Comparison of ENCODE assay signal across 1 cellular context in genomic region chr10:100341953-100342626, GRCh38.
TF ChIP-seq lines count a peak whose summit lies in the region.

No MANE protein-coding gene starts in this region.

TF ChIP-seq in HEK293, 187 proteins besides CTCF, POLR2A, EP300 and RAD21 (continued from another document and continues in another):
- TF ChIP-seq ZBTB21 (tag by site-specific recombination; IDR thresholded peaks at IDR 0.05) (no peak), ZNF549 (tag by site-specific recombination; IDR thresholded peaks at IDR 0.05) (no peak), ZNF548 (tag by site-specific recombination; IDR thresholded peaks at IDR 0.05) (no peak), ZNF146 (tag by site-specific recombination; IDR thresholded peaks at IDR 0.05) (no peak), ZNF843 (tag by site-specific recombination; IDR thresholded peaks at IDR 0.05) (no peak), REST (tag by site-specific recombination; IDR thresholded peaks at IDR 0.05) (peak; percentile 34; the same call in 1 of the 2 replicates), MZF1 (tag by site-specific recombination; IDR thresholded peaks at IDR 0.05; ENCODE audit: borderline replicate concordance) (no peak), ZNF514 (tag by site-specific recombination; IDR thresholded peaks at IDR 0.05) (no peak), HOXD13 (CRISPR knock-in tag; IDR thresholded peaks at IDR 0.05; ENCODE audit: borderline replicate concordance) (no peak), ZNF660 (tag by site-specific recombination; IDR thresholded peaks at IDR 0.05) (no peak), ZNF292 (tag by site-specific recombination; IDR thresholded peaks at IDR 0.05; ENCODE audit: borderline replicate concordance, low read depth) (no peak), ZSCAN5A (tag by site-specific recombination; IDR thresholded peaks at IDR 0.05) (no peak), ZBTB7A (tag by site-specific recombination; IDR thresholded peaks at IDR 0.05; ENCODE audit: low read depth) (no peak), ZBTB17 (tag by site-specific recombination; IDR thresholded peaks at IDR 0.05) (peak; percentile 56), ZNF114 (tag by site-specific recombination; IDR thresholded peaks at IDR 0.05) (no peak), ZNF280D (tag by site-specific recombination; IDR thresholded peaks at IDR 0.05) (no peak), ZNF223 (tag by site-specific recombination; IDR thresholded peaks at IDR 0.05) (no peak), ZNF623 (tag by site-specific recombination; IDR thresholded peaks at IDR 0.05) (no peak), ZIC2 (tag by site-specific recombination; IDR thresholded peaks at IDR 0.05) (peak; percentile 23; the same call in 1 of the 2 replicates), ZFP37 (tag by site-specific recombination; IDR thresholded peaks at IDR 0.05) (no peak), MYNN (tag by site-specific recombination; IDR thresholded peaks at IDR 0.05; ENCODE audit: borderline replicate concordance) (no peak), ZFP69B (tag by site-specific recombination; IDR thresholded peaks at IDR 0.05) (peak; percentile 32; the same call in 1 of the 2 replicates), ZEB2 (tag by site-specific recombination; IDR thresholded peaks at IDR 0.05) (no peak), ZFP41 (tag by site-specific recombination; IDR thresholded peaks at IDR 0.05; ENCODE audit: borderline replicate concordance) (no peak), ZNF132 (tag by site-specific recombination; IDR thresholded peaks at IDR 0.05; ENCODE audit: borderline replicate concordance) (no peak), ZNF341 (tag by site-specific recombination; IDR thresholded peaks at IDR 0.05; ENCODE audit: low read depth) (peak; percentile 65), KLF9 (tag by site-specific recombination; IDR thresholded peaks at IDR 0.05; ENCODE audit: low read depth) (no peak), ZSCAN23 (tag by site-specific recombination; IDR thresholded peaks at IDR 0.05) (no peak), YY2 (tag by site-specific recombination; IDR thresholded peaks at IDR 0.05) (no peak), ZNF626 (tag by site-specific recombination; IDR thresholded peaks at IDR 0.05) (no peak), ZBTB20 (tag by site-specific recombination; IDR thresholded peaks at IDR 0.05) (peak; percentile 88), GFI1B (tag by site-specific recombination; IDR thresholded peaks at IDR 0.05) (no peak), GLIS1 (tag by site-specific recombination; IDR thresholded peaks at IDR 0.05) (no peak), RBAK (tag by site-specific recombination; IDR thresholded peaks at IDR 0.05) (no peak), ZNF366 (tag by site-specific recombination; conservative IDR thresholded peaks at IDR 0.05) (peak; percentile 76), ZNF544 (tag by site-specific recombination; IDR thresholded peaks at IDR 0.05) (no peak), ZNF473 (tag by site-specific recombination; IDR thresholded peaks at IDR 0.05) (no peak), ZSCAN30 (tag by site-specific recombination; IDR thresholded peaks at IDR 0.05) (0 out of 2 replicates have a peak, but pooled peaks have one; percentile 35), ZNF169 (tag by site-specific recombination; IDR thresholded peaks at IDR 0.05) (no peak), ZNF391 (tag by site-specific recombination; IDR thresholded peaks at IDR 0.05; ENCODE audit: borderline replicate concordance, low read depth) (no peak), TRIM28 (IDR thresholded peaks at IDR 0.05; ENCODE audit: borderline replicate concordance, low read length) (no peak), ZNF121 (tag by site-specific recombination; IDR thresholded peaks at IDR 0.05) (no peak), YY1 (tag by site-specific recombination; IDR thresholded peaks at IDR 0.05) (no peak)
- TF ChIP-seq, protein P1, sequence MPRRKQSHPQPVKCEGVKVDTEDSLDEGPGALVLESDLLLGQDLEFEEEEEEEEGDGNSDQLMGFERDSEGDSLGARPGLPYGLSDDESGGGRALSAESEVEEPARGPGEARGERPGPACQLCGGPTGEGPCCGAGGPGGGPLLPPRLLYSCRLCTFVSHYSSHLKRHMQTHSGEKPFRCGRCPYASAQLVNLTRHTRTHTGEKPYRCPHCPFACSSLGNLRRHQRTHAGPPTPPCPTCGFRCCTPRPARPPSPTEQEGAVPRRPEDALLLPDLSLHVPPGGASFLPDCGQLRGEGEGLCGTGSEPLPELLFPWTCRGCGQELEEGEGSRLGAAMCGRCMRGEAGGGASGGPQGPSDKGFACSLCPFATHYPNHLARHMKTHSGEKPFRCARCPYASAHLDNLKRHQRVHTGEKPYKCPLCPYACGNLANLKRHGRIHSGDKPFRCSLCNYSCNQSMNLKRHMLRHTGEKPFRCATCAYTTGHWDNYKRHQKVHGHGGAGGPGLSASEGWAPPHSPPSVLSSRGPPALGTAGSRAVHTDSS (tag by site-specific recombination; IDR thresholded peaks at IDR 0.05) = no peak
- TF ChIP-seq, protein P2, sequence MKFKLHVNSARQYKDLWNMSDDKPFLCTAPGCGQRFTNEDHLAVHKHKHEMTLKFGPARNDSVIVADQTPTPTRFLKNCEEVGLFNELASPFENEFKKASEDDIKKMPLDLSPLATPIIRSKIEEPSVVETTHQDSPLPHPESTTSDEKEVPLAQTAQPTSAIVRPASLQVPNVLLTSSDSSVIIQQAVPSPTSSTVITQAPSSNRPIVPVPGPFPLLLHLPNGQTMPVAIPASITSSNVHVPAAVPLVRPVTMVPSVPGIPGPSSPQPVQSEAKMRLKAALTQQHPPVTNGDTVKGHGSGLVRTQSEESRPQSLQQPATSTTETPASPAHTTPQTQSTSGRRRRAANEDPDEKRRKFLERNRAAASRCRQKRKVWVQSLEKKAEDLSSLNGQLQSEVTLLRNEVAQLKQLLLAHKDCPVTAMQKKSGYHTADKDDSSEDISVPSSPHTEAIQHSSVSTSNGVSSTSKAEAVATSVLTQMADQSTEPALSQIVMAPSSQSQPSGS (tag by site-specific recombination; IDR thresholded peaks at IDR 0.05; ENCODE audit: low read depth) = no peak
- TF ChIP-seq, protein P3, sequence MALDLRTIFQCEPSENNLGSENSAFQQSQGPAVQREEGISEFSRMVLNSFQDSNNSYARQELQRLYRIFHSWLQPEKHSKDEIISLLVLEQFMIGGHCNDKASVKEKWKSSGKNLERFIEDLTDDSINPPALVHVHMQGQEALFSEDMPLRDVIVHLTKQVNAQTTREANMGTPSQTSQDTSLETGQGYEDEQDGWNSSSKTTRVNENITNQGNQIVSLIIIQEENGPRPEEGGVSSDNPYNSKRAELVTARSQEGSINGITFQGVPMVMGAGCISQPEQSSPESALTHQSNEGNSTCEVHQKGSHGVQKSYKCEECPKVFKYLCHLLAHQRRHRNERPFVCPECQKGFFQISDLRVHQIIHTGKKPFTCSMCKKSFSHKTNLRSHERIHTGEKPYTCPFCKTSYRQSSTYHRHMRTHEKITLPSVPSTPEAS (tag by site-specific recombination; IDR thresholded peaks at IDR 0.05) = peak; percentile 79
- TF ChIP-seq, protein P4, sequence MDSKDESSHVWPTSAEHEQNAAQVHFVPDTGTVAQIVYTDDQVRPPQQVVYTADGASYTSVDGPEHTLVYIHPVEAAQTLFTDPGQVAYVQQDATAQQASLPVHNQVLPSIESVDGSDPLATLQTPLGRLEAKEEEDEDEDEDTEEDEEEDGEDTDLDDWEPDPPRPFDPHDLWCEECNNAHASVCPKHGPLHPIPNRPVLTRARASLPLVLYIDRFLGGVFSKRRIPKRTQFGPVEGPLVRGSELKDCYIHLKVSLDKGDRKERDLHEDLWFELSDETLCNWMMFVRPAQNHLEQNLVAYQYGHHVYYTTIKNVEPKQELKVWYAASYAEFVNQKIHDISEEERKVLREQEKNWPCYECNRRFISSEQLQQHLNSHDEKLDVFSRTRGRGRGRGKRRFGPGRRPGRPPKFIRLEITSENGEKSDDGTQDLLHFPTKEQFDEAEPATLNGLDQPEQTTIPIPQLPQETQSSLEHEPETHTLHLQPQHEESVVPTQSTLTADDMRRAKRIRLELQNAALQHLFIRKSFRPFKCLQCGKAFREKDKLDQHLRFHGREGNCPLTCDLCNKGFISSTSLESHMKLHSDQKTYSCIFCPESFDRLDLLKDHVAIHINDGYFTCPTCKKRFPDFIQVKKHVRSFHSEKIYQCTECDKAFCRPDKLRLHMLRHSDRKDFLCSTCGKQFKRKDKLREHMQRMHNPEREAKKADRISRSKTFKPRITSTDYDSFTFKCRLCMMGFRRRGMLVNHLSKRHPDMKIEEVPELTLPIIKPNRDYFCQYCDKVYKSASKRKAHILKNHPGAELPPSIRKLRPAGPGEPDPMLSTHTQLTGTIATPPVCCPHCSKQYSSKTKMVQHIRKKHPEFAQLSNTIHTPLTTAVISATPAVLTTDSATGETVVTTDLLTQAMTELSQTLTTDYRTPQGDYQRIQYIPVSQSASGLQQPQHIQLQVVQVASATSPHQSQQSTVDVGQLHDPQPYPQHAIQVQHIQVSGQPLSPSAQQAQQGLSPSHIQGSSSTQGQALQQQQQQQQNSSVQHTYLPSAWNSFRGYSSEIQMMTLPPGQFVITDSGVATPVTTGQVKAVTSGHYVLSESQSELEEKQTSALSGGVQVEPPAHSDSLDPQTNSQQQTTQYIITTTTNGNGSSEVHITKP (tag by site-specific recombination; IDR thresholded peaks at IDR 0.05) = peak; percentile 52
- TF ChIP-seq, protein P5, sequence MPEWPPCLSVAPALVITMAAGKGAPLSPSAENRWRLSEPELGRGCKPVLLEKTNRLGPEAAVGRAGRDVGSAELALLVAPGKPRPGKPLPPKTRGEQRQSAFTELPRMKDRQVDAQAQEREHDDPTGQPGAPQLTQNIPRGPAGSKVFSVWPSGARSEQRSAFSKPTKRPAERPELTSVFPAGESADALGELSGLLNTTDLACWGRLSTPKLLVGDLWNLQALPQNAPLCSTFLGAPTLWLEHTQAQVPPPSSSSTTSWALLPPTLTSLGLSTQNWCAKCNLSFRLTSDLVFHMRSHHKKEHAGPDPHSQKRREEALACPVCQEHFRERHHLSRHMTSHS (tag by site-specific recombination; IDR thresholded peaks at IDR 0.05) = no peak
